ENCODE assay signal across 8 cellular contexts in genomic region chr14:35046751-35047536, GRCh38. TPM values are rescaled to one million over a fixed set of nuclear protein-coding genes. Genes with fewer than 3 reads are reported as not detected.
DNase-seq lines count a peak whose midpoint lies in the region; ATAC-seq lines count a peak whose summit lies in the region.

No MANE protein-coding gene starts in this region.

- 31% methylated on average over 22 of the region's 23 CpGs for whole genome bisulfite sequencing in HUES64
- 22% methylated on average over 23 of the region's 23 CpGs for WGBS in aorta, 2 donors

- H3K27ac ChIP-seq in HUES64 (ENCODE audit: low read depth, low read length) (peak overlapping the region; percentile 89; the same call in 1 of the 2 replicates), mucosa of rectum (ENCODE audit: low read depth in 2 of 2, low read length in 2 of 2) (peak overlapping the region; percentile 99), aorta (ENCODE audit: low read depth in 1 of 2, low read length in 2 of 2) (peak overlapping the region; percentile 87 to 97)

- intact Hi-C loops in aorta (cut with DNase I) = loop anchor here (2.0 to 5.0 kb wide), 3 partner anchors 65 to 75 kb away; partner anchors contain the start of genes PPP2R3C (in 2 of the 2), SRP54 (in 2 of the 2) and PRORP (in 1 of the 2)

- H3K4me3 ChIP-seq in HUES64 (ENCODE audit: low read length) (peak overlapping the region; percentile 71), endocrine pancreas (ENCODE audit: control insufficient read depth, insufficient read depth, low read length) (peak overlapping the region; percentile 78), mucosa of rectum (ENCODE audit: low read length in 2 of 2) (peak overlapping the region; percentile 92 to 97), aorta (ENCODE audit: low read length in 2 of 2) (peak overlapping the region; percentile 67 to 83)

- H3K4me1 ChIP-seq in HUES64 (ENCODE audit: insufficient read depth, low read length) (0 out of 2 replicates have a peak, but pooled peaks cover 3% of the 10 kb centered on the region), endocrine pancreas (ENCODE audit: control insufficient read depth, insufficient read depth, low read length) (no peaks in the 10 kb centered on the region), mucosa of rectum (ENCODE audit: control insufficient read depth in 2 of 2, insufficient read depth in 2 of 2, low read length in 2 of 2) (peaks cover 2 to 28% of the 10 kb centered on the region in 2 donors), aorta (ENCODE audit: control insufficient read depth in 1 of 2, insufficient read depth in 2 of 2, low read length in 2 of 2) (peaks cover 0 to 6% of the 10 kb centered on the region in 2 donors)

- ATAC-seq in GM21717 (IDR thresholded peaks at IDR 0.05; ENCODE audit: unreplicated experiment) (peak; percentile 33), aorta (ENCODE audit: low FRiP score) (peak; percentile 48)

- no peaks in the 10 kb centered on the region for H3K27me3 ChIP-seq in HUES64 (ENCODE audit: insufficient read depth, low read length)
- no peaks in the 10 kb centered on the region for H3K27me3 ChIP-seq in endocrine pancreas (ENCODE audit: control insufficient read depth, insufficient read depth, low read length)
- H3K27me3 ChIP-seq in mucosa of rectum (ENCODE audit: control insufficient read depth in 2 of 2, insufficient read depth in 2 of 2, low read length in 2 of 2) = no peaks in the 10 kb centered on the region
- H3K27me3 ChIP-seq in aorta (ENCODE audit: control insufficient read depth in 1 of 2, insufficient read depth in 2 of 2, low read length in 1 of 2) = no peaks in the 10 kb centered on the region

- DNase-seq in NCI-H82 (lab: John Stamatoyannopoulos, UW) (peak; percentile 46), NCI-H82 treated with DMSO at 0.1 percent for 48 hours (lab: John Stamatoyannopoulos, UW; ENCODE audit: unreplicated experiment) (no peak), SW480 (ENCODE audit: low spot score) (peak; percentile 55), aorta (peak in 1 of 2 donors; percentile 75)

- H3K9ac ChIP-seq in HUES64 (ENCODE audit: low read depth, low read length) (peak overlapping the region; percentile 90), endocrine pancreas (ENCODE audit: control insufficient read depth, insufficient read depth, low read length) (peak overlapping the region; percentile 82), mucosa of rectum (ENCODE audit: low read depth in 1 of 2, low read length in 2 of 2) (peak overlapping the region; percentile 95 to 99)

- H3K9me3 ChIP-seq in HUES64 (ENCODE audit: insufficient read depth, low read depth, low read length) = no peaks in the 10 kb centered on the region
- no peaks in the 10 kb centered on the region for H3K9me3 ChIP-seq in endocrine pancreas (ENCODE audit: control insufficient read depth, low read length)
- H3K9me3 ChIP-seq in mucosa of rectum (ENCODE audit: control insufficient read depth in 2 of 2, low read length in 2 of 2) = no peaks in the 10 kb centered on the region
- no peaks in the 10 kb centered on the region for H3K9me3 ChIP-seq in aorta (ENCODE audit: control insufficient read depth, low read length)

- H3K36me3 ChIP-seq in HUES64 (ENCODE audit: insufficient read depth, low read length) (peaks cover 6% of the 10 kb centered on the region; the same call in 1 of the 2 replicates), endocrine pancreas (ENCODE audit: control insufficient read depth, insufficient read depth, low read length) (no peaks in the 10 kb centered on the region), mucosa of rectum (ENCODE audit: control insufficient read depth in 2 of 2, insufficient read depth in 2 of 2, low read length in 2 of 2) (peaks cover 0 to 4% of the 10 kb centered on the region in 2 donors), aorta (ENCODE audit: control insufficient read depth in 1 of 2, insufficient read depth in 2 of 2, low read length in 1 of 2) (no peaks in the 10 kb centered on the region)

RNA-seq across cellular contexts. Expression of gene FAM177A1, which starts 0.9 kb away (rescaled TPM):
- polyA plus RNA-seq in HUES64 (2013, experiment 1 of 2) = 22.5 TPM
- polyA plus RNA-seq in HUES64 (2013, experiment 2 of 2) = 28.3 TPM
- 10 to 100 TPM; 70.7 to 94.0 TPM for total RNA-seq in aorta
- 10 to 100 TPM; 72.4 to 96.4 TPM for polyA plus RNA-seq in aorta
